1 cellular context compared by ENCODE assay signal in genomic region chr1:205430631-205431305, GRCh38.
TF ChIP-seq lines count a peak whose summit lies in the region.

No MANE protein-coding gene starts in this region.

TF ChIP-seq in HEK293, 187 proteins besides CTCF, POLR2A, EP300 and RAD21 (continued from another document):
- no peak for TF ChIP-seq ZNF280D (tag by site-specific recombination; IDR thresholded peaks at IDR 0.05)
- no peak for TF ChIP-seq ZNF530 (tag by site-specific recombination; IDR thresholded peaks at IDR 0.05; ENCODE audit: low read depth)
TF ChIP-seq in HEK293: peak in this region for 18.
